Comparison of ENCODE assay signal across 8 cellular contexts in the genomic region with DNA sequence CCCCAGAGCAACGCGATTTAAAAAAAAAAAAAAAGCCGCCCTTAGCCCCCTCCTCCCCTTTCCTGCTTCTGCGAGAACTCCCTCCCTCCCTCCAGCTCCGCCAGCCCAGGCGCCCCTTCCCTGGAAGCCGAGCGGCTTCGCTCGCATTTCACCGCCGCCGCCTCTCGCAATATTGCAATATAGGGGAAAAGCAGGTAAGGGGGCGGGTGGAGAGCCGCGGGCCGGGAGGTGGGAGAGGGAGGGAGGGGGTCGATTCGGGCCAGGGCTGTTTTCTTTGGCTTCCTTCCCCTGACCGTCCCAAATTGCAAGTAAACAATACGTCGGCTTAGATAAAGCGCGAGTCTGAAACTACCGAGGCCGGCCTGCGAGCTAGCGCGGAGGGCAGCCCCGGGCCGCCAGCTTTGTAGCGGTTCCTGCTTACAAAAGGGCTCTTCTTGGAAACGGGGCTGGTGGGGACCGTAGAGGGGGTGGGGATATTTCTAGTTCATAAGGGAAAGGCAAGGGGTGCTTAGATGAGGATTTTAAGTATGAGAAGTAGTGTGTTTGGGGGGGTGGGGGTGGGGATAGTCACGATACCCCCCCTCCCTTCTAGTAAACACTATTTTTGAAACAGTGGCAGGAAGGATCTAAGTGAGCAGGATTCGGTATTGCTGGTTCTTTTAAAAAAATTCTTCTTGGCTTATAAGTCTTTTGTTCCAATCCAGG. TPM values are rescaled to one million over a fixed set of nuclear protein-coding genes. Genes with fewer than 3 reads are reported as not detected.
A peak's percentile ranks its signal among the peaks of the same experiment; 100 is the strongest.
DNase-seq lines count a peak whose midpoint lies in the region; ATAC-seq and TF ChIP-seq lines count a peak whose summit lies in the region.

No MANE protein-coding gene starts in this region.

- H2BK120ac ChIP-seq in trophoblast cell (ENCODE audit: insufficient read depth, low read length, poor library complexity) = peak overlapping the region; percentile 15

- H3K14ac ChIP-seq in trophoblast cell (ENCODE audit: low read length) = peak overlapping the region; percentile 85

- H3K79me2 ChIP-seq in SK-N-SH (ENCODE audit: insufficient read depth) (peaks cover 54% of the 10 kb centered on the region), trophoblast cell (ENCODE audit: control insufficient read depth, insufficient read depth, low read length, poor library complexity) (peaks cover 13% of the 10 kb centered on the region)

- no peak overlapping the region for H3K23ac ChIP-seq in trophoblast cell (ENCODE audit: low read length)

- no peak for TF ChIP-seq RAD21 in SK-N-SH (IDR thresholded peaks at IDR 0.05; ENCODE audit: low read length)

- peak overlapping the region; percentile 83 for H4K8ac ChIP-seq in trophoblast cell (ENCODE audit: low read depth, low read length)

- H2AK5ac ChIP-seq in trophoblast cell (ENCODE audit: low read length) = no peak overlapping the region

- peak overlapping the region; percentile 88 to 95 (median 92) for H3K27ac Mint-ChIP-seq in CD4-positive, alpha-beta memory T cell

- peaks cover 39% of the 10 kb centered on the region for H3K4me1 ChIP-seq in CD4-positive, alpha-beta memory T cell (ENCODE audit: insufficient read depth, low read length)
- H3K4me1 ChIP-seq in SK-N-SH (ENCODE audit: control insufficient read depth in 1 of 2, insufficient read depth in 2 of 2, low read depth in 1 of 2, low read length in 1 of 2) (peaks cover 7 to 8% of the 10 kb centered on the region in 2 experiments), trophoblast cell (ENCODE audit: control insufficient read depth in 1 of 2, insufficient read depth in 2 of 2, low read length in 2 of 2) (peaks cover 10 to 11% of the 10 kb centered on the region in 2 experiments)

- CTCF ChIA-PET in CD4-positive, alpha-beta memory T cell (lab: Charles Lee; ENCODE audit: partially characterized antibody) = interaction anchor here (0.9 to 4.7 kb wide), 5 partner anchors 16 to 624 kb away, joined by 3 to 48 read pairs (median 7); no protein-coding TSS in a partner anchor
- CTCF ChIA-PET in SK-N-SH (lab: Yijun Ruan, JAX) = interaction anchor here (1.0 to 2.1 kb wide), 2 partner anchors 198 to 625 kb away, joined by 3 to 8 read pairs; no protein-coding TSS in a partner anchor

- peaks cover 32 to 58% (median 44%) of the 10 kb centered on the region in 4 donors for H3K4me1 Mint-ChIP-seq in CD4-positive, alpha-beta memory T cell

- TF ChIP-seq CTCF in SK-N-SH (IDR thresholded peaks at IDR 0.05) = no peak

- H3K79me1 ChIP-seq in trophoblast cell (ENCODE audit: low read length) = peaks cover 25% of the 10 kb centered on the region

- peak; percentile 35 to 59 (median 37) for DNase-seq in CD4-positive, alpha-beta memory T cell
- DNase-seq in SK-N-SH = peak; percentile 74
- DNase-seq in amygdala (lab: John Stamatoyannopoulos, UW) = peak in 33 of 56 donors; percentile 7 to 72 (median 42)
- peak; percentile 54 for DNase-seq in left cardiac atrium
- DNase-seq in trophoblast cell = peak; percentile 47 to 54
- no peak for DNase-seq in cerebellar nuclear complex (lab: John Stamatoyannopoulos, UW)

- no peak overlapping the region for H2BK12ac ChIP-seq in trophoblast cell (ENCODE audit: low read length)

- no peaks in the 10 kb centered on the region for H3K36me3 ChIP-seq in CD4-positive, alpha-beta memory T cell (ENCODE audit: insufficient read depth, low read length)
- H3K36me3 ChIP-seq in SK-N-SH (replicated peaks in 1 of 2; ENCODE audit: control insufficient read depth in 1 of 2, insufficient read depth in 2 of 2, low read length in 1 of 2) (peaks cover 7% of the 10 kb centered on the region in 2 experiments), trophoblast cell (ENCODE audit: control insufficient read depth in 1 of 2, insufficient read depth in 2 of 2, low read length in 2 of 2) (peaks cover 6 to 7% of the 10 kb centered on the region in 2 experiments)

- no peaks in the 10 kb centered on the region for H3K9me3 ChIP-seq in CD4-positive, alpha-beta memory T cell (ENCODE audit: control insufficient read depth in 1 of 2, low read length in 2 of 2)
- H3K9me3 ChIP-seq in SK-N-SH = no peaks in the 10 kb centered on the region
- H3K9me3 ChIP-seq in trophoblast cell (ENCODE audit: insufficient read depth, low read depth, low read length) = no peaks in the 10 kb centered on the region

- peaks cover 12% of the 10 kb centered on the region; the same call in 1 of the 2 replicates for H4K20me1 ChIP-seq in SK-N-SH (ENCODE audit: insufficient read depth)

- peak overlapping the region; percentile 87 for H3K4me2 ChIP-seq in SK-N-SH
- H3K4me2 ChIP-seq in trophoblast cell (ENCODE audit: low read length) = peak overlapping the region; percentile 89

- ATAC-seq in HG03354 (IDR thresholded peaks at IDR 0.05; ENCODE audit: poor library complexity, severe bottlenecking, unreplicated experiment) (peak; percentile 8), left cardiac atrium (peak; percentile 8 to 14), GM19351 (IDR thresholded peaks at IDR 0.05; ENCODE audit: unreplicated experiment) (no peak)

- POLR2A ChIA-PET in CD4-positive, alpha-beta memory T cell (lab: Charles Lee; ENCODE audit: partially characterized antibody) = interaction anchor here (0.7 to 4.8 kb wide), 8 partner anchors 16 to 1355 kb away, joined by 3 to 42 read pairs (median 8); a partner anchor contains a TSS
- POLR2A ChIA-PET in SK-N-SH (lab: Yijun Ruan, JAX) = no interaction called here

- peak overlapping the region; percentile 87 for H2BK5ac ChIP-seq in trophoblast cell (ENCODE audit: low read depth, low read length, poor library complexity)

- no peaks in the 10 kb centered on the region for H3K9me3 Mint-ChIP-seq in CD4-positive, alpha-beta memory T cell

- peaks cover 0 to 1% of the 10 kb centered on the region in 2 donors for H3K27me3 Mint-ChIP-seq in CD4-positive, alpha-beta memory T cell

- no peaks in the 10 kb centered on the region for H3K9me2 ChIP-seq in SK-N-SH

- intact Hi-C loops in CD4-positive, alpha-beta memory T cell (cut with micrococcal nuclease) = loop anchor here (2.0 to 10.0 kb wide), 2 partner anchors 326 to 1356 kb away; a partner anchor contains a TSS
- intact Hi-C loops in left cardiac atrium (cut with DNase I) = loop anchor here in 1 of 2 donors (10.0 kb wide), 1 partner anchor 626 kb away; no protein-coding TSS in a partner anchor

- peak overlapping the region; percentile 90 for H3K18ac ChIP-seq in trophoblast cell (ENCODE audit: low read length)

- H2AFZ ChIP-seq in SK-N-SH (ENCODE audit: low read depth) = peak overlapping the region; percentile 16; the same call in 1 of the 2 replicates
- no peak overlapping the region for H2AFZ ChIP-seq in trophoblast cell (ENCODE audit: insufficient read depth, low read length, poor library complexity)

- peak overlapping the region; percentile 91 to 98 (median 96) for H3K4me3 Mint-ChIP-seq in CD4-positive, alpha-beta memory T cell

- peak overlapping the region; percentile 87 for H3K4ac ChIP-seq in trophoblast cell (ENCODE audit: low read depth, low read length)

- H3K9ac ChIP-seq in SK-N-SH = peak overlapping the region; percentile 89
- H3K9ac ChIP-seq in trophoblast cell (ENCODE audit: low read length) = peak overlapping the region; percentile 99

- peak overlapping the region; percentile 69 for H3K27ac ChIP-seq in CD4-positive, alpha-beta memory T cell (ENCODE audit: low read depth, low read length)
- H3K27ac ChIP-seq in SK-N-SH (ENCODE audit: low read depth in 2 of 2, low read length in 1 of 2) (peak overlapping the region; percentile 62 to 83), trophoblast cell (ENCODE audit: low read depth, low read length) (peak overlapping the region; percentile 98)

- 0% methylated on average over 24 of the region's 37 CpGs for WGBS in SK-N-SH (ENCODE audit: low lambda C conversion rate)
- no CpG with 5 or more reads among the region's 37 CpGs for WGBS in trophoblast cell (ENCODE audit: extremely low coverage, insufficient coverage, insufficient read length)

- H4K91ac ChIP-seq in trophoblast cell (ENCODE audit: low read depth, low read length) = peak overlapping the region; percentile 72

- H3K4me3 ChIP-seq in CD4-positive, alpha-beta memory T cell (ENCODE audit: low read length in 2 of 2) = peak overlapping the region; percentile 55 to 71
- H3K4me3 ChIP-seq in SK-N-SH (ENCODE audit: low read depth in 2 of 2, low read length in 1 of 2) (peak overlapping the region; percentile 67 to 84), trophoblast cell (ENCODE audit: low read depth, low read length) (peak overlapping the region; percentile 94)

- no peak overlapping the region for H4K12ac ChIP-seq in trophoblast cell (ENCODE audit: low read depth, low read length)

- H3K27me3 ChIP-seq in CD4-positive, alpha-beta memory T cell (ENCODE audit: insufficient read depth, low read length) = no peaks in the 10 kb centered on the region
- no peaks in the 10 kb centered on the region for H3K27me3 ChIP-seq in SK-N-SH (ENCODE audit: insufficient read depth)
- H3K27me3 ChIP-seq in trophoblast cell (ENCODE audit: insufficient read depth, low read length) = no peaks in the 10 kb centered on the region

- peaks cover 23% of the 10 kb centered on the region for H3F3A ChIP-seq in SK-N-SH (replicated peaks; ENCODE audit: insufficient read depth)

- H3K36me3 Mint-ChIP-seq in CD4-positive, alpha-beta memory T cell = peaks cover 0 to 20% of the 10 kb centered on the region in 2 donors

- no peak for TF ChIP-seq EP300 in SK-N-SH (IDR thresholded peaks at IDR 0.05; ENCODE audit: borderline replicate concordance in 1 of 2, low read depth in 1 of 2, low read length in 1 of 2)

TF ChIP-seq in SK-N-SH, 30 proteins besides CTCF, POLR2A, EP300 and RAD21:
- TF ChIP-seq, protein P1, sequence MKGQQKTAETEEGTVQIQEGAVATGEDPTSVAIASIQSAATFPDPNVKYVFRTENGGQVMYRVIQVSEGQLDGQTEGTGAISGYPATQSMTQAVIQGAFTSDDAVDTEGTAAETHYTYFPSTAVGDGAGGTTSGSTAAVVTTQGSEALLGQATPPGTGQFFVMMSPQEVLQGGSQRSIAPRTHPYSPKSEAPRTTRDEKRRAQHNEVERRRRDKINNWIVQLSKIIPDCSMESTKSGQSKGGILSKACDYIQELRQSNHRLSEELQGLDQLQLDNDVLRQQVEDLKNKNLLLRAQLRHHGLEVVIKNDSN (IDR thresholded peaks at IDR 0.05; ENCODE audit: borderline replicate concordance, low read depth) = no peak
- no peak for TF ChIP-seq RFX5 (IDR thresholded peaks at IDR 0.05; ENCODE audit: low read length)
- no peak for TF ChIP-seq GATA2 (CRISPR knock-in tag; IDR thresholded peaks at IDR 0.05)
- TF ChIP-seq JUND (IDR thresholded peaks at IDR 0.05) = no peak
- no peak for TF ChIP-seq NRF1 (IDR thresholded peaks at IDR 0.05; ENCODE audit: low read depth, low read length)

RNA-seq across cellular contexts. Expression of a gene that starts 0.5 kb away (rescaled TPM):
- total RNA-seq in CD4-positive, alpha-beta memory T cell = 10 to 100 TPM; 25.0 TPM
- 10 to 100 TPM; 19.6 to 24.7 TPM for polyA plus RNA-seq in CD4-positive, alpha-beta memory T cell
- polyA plus RNA-seq in SK-N-SH (2012; rRNA removed) = 64.7 and 71.1 TPM in 2 replicates
- polyA plus RNA-seq in SK-N-SH (2012; cell fraction: cytosol; rRNA removed) = 63.6 and 78.5 TPM in 2 replicates
- 30.6 and 72.4 TPM in 2 replicates for polyA plus RNA-seq in SK-N-SH (2012; cell fraction: nucleus; rRNA removed)
- total RNA-seq in left cardiac atrium = 10 to 100 TPM; 43.2 to 50.6 TPM
- polyA plus RNA-seq in trophoblast cell (2013) = 197 TPM in 2 replicates

Comparison
In these comparisons a context has a peak if more than half of its experiments do, and no peak if none do; other contexts are left out.
1. DNase-seq: peak in CD4-positive, alpha-beta memory T cell (5 of 5), SK-N-SH (single experiment), amygdala (33 of 56), left cardiac atrium (single experiment) and trophoblast cell (2 of 2); none in cerebellar nuclear complex (0 of 2).
2. Peak in every context shown above with its lines, with median percentiles within 50 percentile points of each other: H3K27ac ChIP-seq and H3K4me3 ChIP-seq.